Comparison of ENCODE assay signal across 21 cellular contexts in the genomic region with DNA sequence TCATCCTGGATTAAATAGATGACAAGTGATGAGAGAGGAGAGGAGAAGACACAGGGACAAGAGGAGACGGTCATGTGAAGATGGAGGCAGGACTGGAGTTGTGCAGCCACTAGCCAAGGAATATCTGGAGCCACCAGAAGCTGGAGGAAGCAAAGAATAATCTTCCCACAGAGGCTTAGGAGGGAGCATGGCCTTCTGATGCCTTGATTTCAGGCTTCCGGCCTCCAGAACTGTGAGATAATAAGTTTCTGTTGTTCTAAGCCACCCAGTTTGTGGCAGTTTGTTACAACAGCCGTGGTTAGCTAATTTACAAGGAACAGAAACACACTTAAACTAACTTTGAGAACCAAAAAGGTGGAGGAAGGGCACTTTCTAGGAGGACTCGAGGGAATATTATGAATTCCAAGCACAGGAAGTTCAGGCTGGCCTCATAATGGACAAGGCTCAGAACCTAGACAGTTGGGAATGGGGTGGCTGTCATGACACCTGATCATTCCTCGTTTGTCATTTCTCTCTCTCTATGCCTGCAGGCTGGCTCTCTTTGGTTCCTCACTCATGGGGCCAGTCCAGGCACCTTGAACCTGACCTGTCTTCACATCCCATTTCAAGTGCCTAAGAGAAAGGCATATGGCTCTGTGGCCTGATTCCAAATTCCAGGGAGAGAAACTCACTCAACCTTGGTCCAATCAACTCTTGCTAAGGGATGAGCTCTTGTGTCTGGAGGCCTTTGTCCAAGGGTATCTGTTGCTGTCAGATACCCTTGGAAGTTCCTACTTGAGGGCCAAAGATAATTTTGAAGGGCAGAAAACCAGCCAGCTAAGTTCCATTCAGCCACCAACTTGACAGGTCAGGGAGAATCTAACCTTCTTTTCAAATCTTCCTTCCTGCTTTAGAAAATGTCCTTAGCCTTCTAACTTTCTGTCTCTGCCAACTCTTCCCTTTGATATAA.
"Had no signal": no experiment of that assay in that cellular context is flagged by ENCODE, and none has a peak within 500 bp of the region (broad histone marks: within the 10 kb centered on the region; RNA-seq: fewer than 3 reads in every experiment).

No MANE protein-coding gene starts in this region.

- H3K36me3 ChIP-seq: adrenal gland, pancreas, sigmoid colon, upper lobe of left lung had no signal

- H3K4me3 ChIP-seq: adrenal gland, mucosa of descending colon, pancreas, sigmoid colon, testis, upper lobe of left lung had no signal

- H3K27ac ChIP-seq: pancreas, sigmoid colon, testis, upper lobe of left lung had no signal

- H3K9me3 ChIP-seq: adrenal gland, mucosa of descending colon, pancreas, sigmoid colon, testis, upper lobe of left lung had no signal

- ATAC-seq: activated CD4-positive, alpha-beta T cell treated with anti-CD3 and anti-CD28 coated beads for 36 hours; activated naive CD4-positive, alpha-beta T cell treated with anti-CD3 and anti-CD28 coated beads, Interleukin-2, amount 50 U/mL, for 72 hours; left cardiac atrium; mucosa of descending colon; pancreas; stimulated activated memory B cell treated with anti-CD40 and anti-IgM and Interleukin-4, amounts not matched to agents 10 μg/mL and 1 μg/mL and 100 μg/mL, for 72 hours; WTC11 had no signal

- H3K27me3 ChIP-seq: adrenal gland, testis, upper lobe of left lung had no signal

- DNase-seq: activated CD4-positive, alpha-beta T cell treated with anti-CD3 and anti-CD28 coated beads for 36 hours; activated CD4-positive, alpha-beta T cell treated with anti-CD3 and anti-CD28 coated beads, Interleukin-2, amount 50 U/mL, for 48 hours; activated gamma-delta T cell treated with Interleukin-2 at 50 U/mL for 16 hours; cerebellar nuclear complex; cortex of kidney; effector CD8-positive, alpha-beta T cell; left cardiac atrium; mesenchymal stem cell; mucosa of descending colon; naive B cell; pancreas; sigmoid colon; stimulated activated CD4-positive, alpha-beta T cell treated with anti-CD3 and anti-CD28 coated beads, Interleukin-4, amount 100 ng/mL, for 4 hours; T-helper 1 cell; T-helper 9 cell; testis; upper lobe of left lung had no signal

- H3K4me1 ChIP-seq: adrenal gland, pancreas, sigmoid colon, testis had no signal
